Comparison of ENCODE assay signal across 11 cellular contexts in the genomic region with DNA sequence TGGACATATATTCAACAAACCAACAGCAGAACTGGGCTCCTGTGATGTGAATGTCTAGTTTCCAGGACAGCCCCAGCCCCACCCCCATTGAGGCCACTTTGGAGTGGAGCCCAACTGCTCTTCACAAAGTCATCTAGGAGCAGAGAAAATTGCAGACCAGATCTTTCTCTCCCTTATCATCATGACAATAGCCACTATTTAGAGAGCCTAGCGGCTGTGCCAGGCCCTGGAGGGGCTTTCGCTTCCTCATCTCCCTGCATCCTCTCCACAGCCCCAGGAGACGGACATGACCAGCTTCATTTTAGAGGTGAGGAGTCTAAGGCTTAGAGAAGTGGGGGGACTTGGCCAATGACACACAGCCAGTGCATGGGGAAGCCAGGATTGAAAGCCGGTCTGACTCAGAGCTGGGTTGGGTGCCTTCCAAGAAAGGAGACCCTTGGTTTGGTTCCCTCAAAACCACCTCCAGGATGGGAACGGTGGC. TPM values are rescaled to one million over a fixed set of nuclear protein-coding genes. Genes with fewer than 3 reads are reported as not detected.
DNase-seq lines count a peak whose midpoint lies in the region; ATAC-seq and TF ChIP-seq lines count a peak whose summit lies in the region.
"Had no signal": no experiment of that assay in that cellular context is flagged by ENCODE, and none has a peak within 500 bp of the region (broad histone marks: within the 10 kb centered on the region; RNA-seq: fewer than 3 reads in every experiment).

No MANE protein-coding gene starts in this region.

- no peak overlapping the region for H2BK120ac ChIP-seq in trophoblast cell (ENCODE audit: insufficient read depth, low read length, poor library complexity)

- POLR2A ChIA-PET in HCT116 (lab: Charles Lee): interaction anchor here (0.6 to 9.9 kb wide), 5 partner anchors 8 to 40 kb away, joined by 3 to 84 read pairs (median 8); a partner anchor contains a TSS

- no peak overlapping the region for H3K23ac ChIP-seq in trophoblast cell (ENCODE audit: low read length)

- peak overlapping the region; percentile 78; the same call in 1 of the 2 replicates for H3K9ac ChIP-seq in HCT116 (ENCODE audit: low read length)
- H3K9ac ChIP-seq in trophoblast cell (ENCODE audit: low read length): no peak overlapping the region

- no peak overlapping the region for H2BK5ac ChIP-seq in trophoblast cell (ENCODE audit: low read depth, low read length, poor library complexity)

- H3K14ac ChIP-seq in trophoblast cell (ENCODE audit: low read length): no peak overlapping the region

- no peak overlapping the region for H2AK5ac ChIP-seq in trophoblast cell (ENCODE audit: low read length)

- H3K4me2 ChIP-seq in HCT116 (ENCODE audit: low read length): peak overlapping the region; percentile 99
- H3K4me2 ChIP-seq in trophoblast cell (ENCODE audit: low read length): peak overlapping the region; percentile 88

- DNase-seq in HCT116 (ENCODE audit: low read depth, low spot score) (no peak), OCI-M1 (lab: John Stamatoyannopoulos, UW) (peak; percentile 62), foreskin melanocyte (peak; percentile 47), trophoblast cell (peak in 1 of 2 donors; percentile 16), cardiac septum (ENCODE audit: low spot score) (no peak), NCI-H524 treated with DMSO at 0.1 percent for 48 hours (lab: John Stamatoyannopoulos, UW) (no peak)
- DNase-seq: NCI-H1417 had no signal

- H3K36me3 ChIP-seq in HCT116 (ENCODE audit: control insufficient read depth in 1 of 2, insufficient read depth in 2 of 2, low read length in 2 of 2) (peaks cover 8 to 14% of the 10 kb centered on the region in 2 experiments; a peak in 3 of 4 replicates), trophoblast cell (ENCODE audit: control insufficient read depth in 1 of 2, insufficient read depth in 2 of 2, low read length in 2 of 2) (peaks cover 26 to 32% of the 10 kb centered on the region in 2 experiments)

- H3K4me1 ChIP-seq in HCT116 (ENCODE audit: control insufficient read depth in 1 of 2, insufficient read depth in 2 of 2, low read length in 2 of 2) (peaks cover 42 to 61% of the 10 kb centered on the region in 2 experiments), trophoblast cell (ENCODE audit: control insufficient read depth in 1 of 2, insufficient read depth in 2 of 2, low read length in 2 of 2) (peaks cover 52 to 56% of the 10 kb centered on the region in 2 experiments)

- H4K12ac ChIP-seq in trophoblast cell (ENCODE audit: low read depth, low read length): no peak overlapping the region

- no peaks in the 10 kb centered on the region for H4K20me1 ChIP-seq in HCT116 (ENCODE audit: insufficient read depth)

- no peaks in the 10 kb centered on the region for H3K9me2 ChIP-seq in HCT116 (ENCODE audit: insufficient read depth)

- H3K4me3 ChIP-seq in HCT116 (replicated peaks in 1 of 2; ENCODE audit: low read depth in 1 of 2, low read length in 2 of 2) (peak overlapping the region; percentile 70 to 74; a peak in 3 of 4 replicates), trophoblast cell (ENCODE audit: low read depth, low read length) (peak overlapping the region; percentile 80)

- no peak overlapping the region for H3K18ac ChIP-seq in trophoblast cell (ENCODE audit: low read length)

- no peak overlapping the region for H2BK12ac ChIP-seq in trophoblast cell (ENCODE audit: low read length)

- no peak for TF ChIP-seq POLR2A in HCT116 (IDR thresholded peaks at IDR 0.05; ENCODE audit: borderline replicate concordance, extremely low read depth, insufficient read depth, insufficient read length)

- no TSS peak for BruUV-seq in HCT116 (replicated peaks; lab: Mats Ljungman, UMichigan)

- intact Hi-C loops in HCT116 (cut with micrococcal nuclease) (no loop called here), cardiac septum (cut with DNase I) (no loop called here)

- peaks cover 29% of the 10 kb centered on the region for H3K79me1 ChIP-seq in trophoblast cell (ENCODE audit: low read length)

- H4K8ac ChIP-seq in trophoblast cell (ENCODE audit: low read depth, low read length): no peak overlapping the region

- no CpG with 5 or more reads among the region's 5 CpGs for WGBS in trophoblast cell (ENCODE audit: extremely low coverage, insufficient coverage, insufficient read length)

- H4K91ac ChIP-seq in trophoblast cell (ENCODE audit: low read depth, low read length): no peak overlapping the region

- H3K27ac ChIP-seq in HCT116 (ENCODE audit: low read depth, low read length) (peak overlapping the region; percentile 44; the same call in 1 of the 2 replicates), trophoblast cell (ENCODE audit: low read depth, low read length) (no peak overlapping the region)

- peaks cover 7% of the 10 kb centered on the region; the same call in 1 of the 2 replicates for H3K79me2 ChIP-seq in HCT116 (ENCODE audit: insufficient read depth, low read length)
- peaks cover 17% of the 10 kb centered on the region for H3K79me2 ChIP-seq in trophoblast cell (ENCODE audit: control insufficient read depth, insufficient read depth, low read length, poor library complexity)

- TF ChIP-seq RAD21 in HCT116 (IDR thresholded peaks at IDR 0.05; ENCODE audit: low read depth): no peak

- RAD21 ChIA-PET in HCT116 (lab: Charles Lee; ENCODE audit: low non-redundant PET in 1 of 2, low total read pairs in 2 of 2, uncharacterized antibody in 2 of 2, unreplicated experiment in 2 of 2): interaction anchor here in 1 of 2 experiments (2.0 kb wide), 1 partner anchor 17 kb away, joined by 4 read pairs; a partner anchor contains a TSS

- H3K27me3 ChIP-seq in HCT116 (ENCODE audit: insufficient read depth, low read length) (no peaks in the 10 kb centered on the region), trophoblast cell (ENCODE audit: insufficient read depth, low read length) (no peaks in the 10 kb centered on the region)

- peak overlapping the region; percentile 96 for H3K4ac ChIP-seq in trophoblast cell (ENCODE audit: low read depth, low read length)

- no peak for TF ChIP-seq CTCF in HCT116 (IDR thresholded peaks at IDR 0.05 in 2 of 3, conservative IDR thresholded peaks at IDR 0.05 in 1 of 3; ENCODE audit: borderline replicate concordance in 1 of 3, insufficient read depth in 1 of 3, low read depth in 2 of 3, low read length in 2 of 3)

- ATAC-seq in HCT116 (no peak), GM18861 (IDR thresholded peaks at IDR 0.05; ENCODE audit: unreplicated experiment) (no peak), esophagus mucosa (no peak)

- CTCF ChIA-PET in HCT116 (lab: Charles Lee): interaction anchor here (1.0 to 1.2 kb wide), 4 partner anchors 17 to 326 kb away, joined by 3 to 6 read pairs (median 4); a partner anchor contains a TSS

- no peak overlapping the region for H2AFZ ChIP-seq in HCT116 (ENCODE audit: low read depth, low read length, poor library complexity, severe bottlenecking)
- no peak overlapping the region for H2AFZ ChIP-seq in trophoblast cell (ENCODE audit: insufficient read depth, low read length, poor library complexity)

- H3K9me3 ChIP-seq in HCT116 (ENCODE audit: control insufficient read depth in 1 of 2, insufficient read depth in 1 of 2, low read depth in 1 of 2, low read length in 2 of 2) (no peaks in the 10 kb centered on the region), trophoblast cell (ENCODE audit: insufficient read depth, low read depth, low read length) (peaks cover 6% of the 10 kb centered on the region)

TF ChIP-seq in HCT116, 20 proteins besides CTCF, POLR2A, EP300 and RAD21:
- TF ChIP-seq, protein P1, sequence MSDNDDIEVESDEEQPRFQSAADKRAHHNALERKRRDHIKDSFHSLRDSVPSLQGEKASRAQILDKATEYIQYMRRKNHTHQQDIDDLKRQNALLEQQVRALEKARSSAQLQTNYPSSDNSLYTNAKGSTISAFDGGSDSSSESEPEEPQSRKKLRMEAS (IDR thresholded peaks at IDR 0.05): no peak
- TF ChIP-seq CBX3 (IDR thresholded peaks at IDR 0.05; ENCODE audit: low read depth) (no peak), YY1 (IDR thresholded peaks at IDR 0.05; ENCODE audit: extremely low read depth, insufficient replicate concordance, low read depth, low read length) (no peak)

RNA-seq across cellular contexts. Expression of a gene that starts 1.4 kb away (rescaled TPM):
- total RNA-seq in HCT116 (2021; ENCODE audit: unreplicated experiment) (42.6 TPM), cardiac septum (not detected), esophagus mucosa (59.3 TPM)
- polyA plus RNA-seq in HCT116 (2012): 67.9 and 80.9 TPM in 2 replicates
- polyA plus RNA-seq in trophoblast cell (2013): 138 and 139 TPM in 2 replicates
- total RNA-seq: endothelial cell of umbilical vein, G401 had no signal

RNA-seq across cellular contexts. Expression of a gene that starts 15.7 kb away (rescaled TPM):
- total RNA-seq in HCT116 (2021; ENCODE audit: unreplicated experiment) (not detected), cardiac septum (1.1 TPM), esophagus mucosa (1.5 TPM)
- 0.33 and 0.92 TPM in 2 replicates for polyA plus RNA-seq in HCT116 (2012)
- polyA plus RNA-seq in trophoblast cell (2013): 0.21 and 0.29 TPM in 2 replicates
- total RNA-seq: endothelial cell of umbilical vein, G401 had no signal

RNA-seq across cellular contexts. Expression of a gene that starts 16.7 kb away (rescaled TPM):
- total RNA-seq in HCT116 (2021; ENCODE audit: unreplicated experiment) (44.9 TPM), cardiac septum (56.5 TPM), esophagus mucosa (25.5 TPM)
- polyA plus RNA-seq in HCT116 (2012): 39.3 and 40.7 TPM in 2 replicates
- polyA plus RNA-seq in trophoblast cell (2013): 31.8 and 32.3 TPM in 2 replicates

RNA-seq across cellular contexts. Expression of a gene that starts 25.9 kb away (rescaled TPM):
- total RNA-seq in HCT116 (2021; ENCODE audit: unreplicated experiment) (60.7 TPM), cardiac septum (56.4 TPM), esophagus mucosa (21.5 TPM)
- 85.2 and 87.3 TPM in 2 replicates for polyA plus RNA-seq in HCT116 (2012)
- polyA plus RNA-seq in trophoblast cell (2013): 43.7 and 47.1 TPM in 2 replicates

RNA-seq across cellular contexts. Expression of a gene that starts 39.5 kb away (rescaled TPM):
- 83.8 TPM for total RNA-seq in HCT116 (2021; ENCODE audit: unreplicated experiment)
- 195 and 218 TPM in 2 replicates for polyA plus RNA-seq in HCT116 (2012)
- 112 and 118 TPM in 2 replicates for polyA plus RNA-seq in trophoblast cell (2013)
- total RNA-seq in cardiac septum: 42.1 TPM
- 22.3 TPM for total RNA-seq in esophagus mucosa

Comparison
In these comparisons a context has a peak if more than half of its experiments do, and no peak if none do; other contexts are left out.
1. DNase-seq: peak in OCI-M1 (single experiment) and foreskin melanocyte (single experiment); none in HCT116 (single experiment), cardiac septum (single experiment) and NCI-H524 treated with DMSO at 0.1 percent for 48 hours (single experiment).
2. RNA of a gene that starts 1.4 kb away (total RNA-seq): 59.3 TPM in esophagus mucosa (single experiment) and 42.6 TPM in HCT116 (single experiment); not detected in cardiac septum (single experiment); every median in the first group is over 10 times any median in the second.